In the genomic region with DNA sequence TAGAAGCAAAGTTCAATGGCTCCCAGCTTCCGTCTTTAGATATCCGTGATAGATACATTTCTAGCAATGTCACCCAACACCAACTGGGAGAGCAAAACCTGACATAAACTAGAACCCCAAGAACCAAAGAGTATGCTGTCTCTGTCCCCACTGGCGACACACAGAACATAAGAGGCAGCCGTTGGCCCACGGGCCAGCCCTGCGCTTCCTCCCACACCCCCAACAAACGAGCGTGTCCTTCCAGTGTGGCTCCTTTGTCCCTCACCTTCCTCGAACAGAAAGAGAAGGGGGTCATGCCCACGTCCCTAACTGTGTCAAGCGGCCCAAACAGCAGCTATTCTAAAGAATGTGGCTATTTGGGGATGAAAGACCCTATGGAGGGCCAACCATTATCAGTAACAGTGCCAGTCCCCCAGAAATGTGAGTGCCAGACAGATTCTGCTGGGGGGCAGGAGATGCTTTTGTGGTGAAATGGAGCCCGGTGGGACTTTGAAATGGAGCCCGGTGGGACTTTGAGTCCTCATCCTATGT, we compare ENCODE assay signal across 19 cellular contexts.
A peak's percentile ranks its signal among the peaks of the same experiment; 100 is the strongest.
DNase-seq lines count a peak whose midpoint lies in the region; ATAC-seq and TF ChIP-seq lines count a peak whose summit lies in the region.
"Had no signal": no experiment of that assay in that cellular context is flagged by ENCODE, and none has a peak within 500 bp of the region (broad histone marks: within the 10 kb centered on the region; RNA-seq: fewer than 3 reads in every experiment).

No MANE protein-coding gene starts in this region.

- DNase-seq in activated T-cell treated with anti-CD3 and anti-CD28 coated beads, Interleukin-2, amount 50 U/mL, for 24 hours, result no peak
- DNase-seq in activated T-cell treated with anti-CD3 and anti-CD28 coated beads, Interleukin-2, amount 50 U/mL, for 4 hours, result no peak
- DNase-seq in CD4-positive, alpha-beta T cell, result peak in 1 of 10 experiments; percentile 10
- DNase-seq in activated B cell treated with CpG ODN at 0.5 μM for 24 hours (no peak), osteocyte (ENCODE audit: extremely low spot score, unreplicated experiment) (peak; percentile 57), ascending aorta (ENCODE audit: low spot score in 2 of 2) (no peak), NCI-H510A (lab: John Stamatoyannopoulos, UW) (no peak), SJCRH30 (no peak)
- DNase-seq: COR-L47, DMS153, Karpas-422, MM.1S, NCI-H1092 treated with DMSO at 0.1 percent for 48 hours, NCI-H2081 treated with DMSO at 0.1 percent for 48 hours, NCI-H524, Peyer's patch had no signal

- peaks cover 39% of the 10 kb centered on the region for H3K4me1 Mint-ChIP-seq in activated T-cell treated with anti-CD3 and anti-CD28 coated beads, Interleukin-2, amount 50 U/mL, for 24 hours (ENCODE audit: low read depth)
- peaks cover 20% of the 10 kb centered on the region for H3K4me1 Mint-ChIP-seq in activated T-cell treated with anti-CD3 and anti-CD28 coated beads, Interleukin-2, amount 50 U/mL, for 4 hours (ENCODE audit: low read depth)
- peaks cover 21% of the 10 kb centered on the region for H3K4me1 Mint-ChIP-seq in CD4-positive, alpha-beta T cell (ENCODE audit: low read depth)
- H3K4me1 Mint-ChIP-seq in activated B cell treated with CpG ODN at 0.5 μM for 24 hours (peaks cover 33% of the 10 kb centered on the region), osteocyte (ENCODE audit: unreplicated experiment) (no peaks in the 10 kb centered on the region)

- no peaks in the 10 kb centered on the region for H3K27me3 ChIP-seq in CD4-positive, alpha-beta T cell (ENCODE audit: control insufficient read depth, insufficient read depth, low read length)
- H3K27me3 ChIP-seq in ascending aorta, result no peaks in the 10 kb centered on the region
- H3K27me3 ChIP-seq in SJCRH30, result no peaks in the 10 kb centered on the region
- H3K27me3 ChIP-seq: Peyer's patch had no signal

- H3K4me3 ChIP-seq in ascending aorta (no peak overlapping the region), SJCRH30 (no peak overlapping the region)
- H3K4me3 ChIP-seq: HAP-1, Peyer's patch had no signal

- H3K27ac Mint-ChIP-seq in activated T-cell treated with anti-CD3 and anti-CD28 coated beads, Interleukin-2, amount 50 U/mL, for 24 hours, result peak overlapping the region; percentile 97
- no peak overlapping the region for H3K27ac Mint-ChIP-seq in CD4-positive, alpha-beta T cell
- H3K27ac Mint-ChIP-seq in activated B cell treated with CpG ODN at 0.5 μM for 24 hours (peak overlapping the region; percentile 81), osteocyte (ENCODE audit: unreplicated experiment) (no peak overlapping the region)

- TF ChIP-seq CTCF in CD4-positive, alpha-beta T cell (IDR thresholded peaks at IDR 0.05), result no peak
- TF ChIP-seq CTCF in activated B cell treated with CpG ODN at 0.5 μM for 24 hours (IDR thresholded peaks at IDR 0.05), result no peak
- TF ChIP-seq CTCF in osteocyte (IDR thresholded peaks at IDR 0.05), result no peak
- no peak for TF ChIP-seq CTCF in ascending aorta (IDR thresholded peaks at IDR 0.05)

- H3K4me1 ChIP-seq in ascending aorta, result no peaks in the 10 kb centered on the region
- no peaks in the 10 kb centered on the region for H3K4me1 ChIP-seq in SJCRH30
- H3K4me1 ChIP-seq: Peyer's patch had no signal

- H3K9me3 Mint-ChIP-seq in activated T-cell treated with anti-CD3 and anti-CD28 coated beads, Interleukin-2, amount 50 U/mL, for 24 hours, result no peaks in the 10 kb centered on the region
- no peaks in the 10 kb centered on the region for H3K9me3 Mint-ChIP-seq in activated T-cell treated with anti-CD3 and anti-CD28 coated beads, Interleukin-2, amount 50 U/mL, for 4 hours
- H3K9me3 Mint-ChIP-seq in CD4-positive, alpha-beta T cell, result no peaks in the 10 kb centered on the region
- H3K9me3 Mint-ChIP-seq in activated B cell treated with CpG ODN at 0.5 μM for 24 hours (no peaks in the 10 kb centered on the region), osteocyte (ENCODE audit: unreplicated experiment) (no peaks in the 10 kb centered on the region)

- H3K36me3 ChIP-seq in ascending aorta (no peaks in the 10 kb centered on the region), SJCRH30 (no peaks in the 10 kb centered on the region)
- H3K36me3 ChIP-seq: HAP-1, Peyer's patch had no signal

- no peak overlapping the region for H3K4me3 Mint-ChIP-seq in activated T-cell treated with anti-CD3 and anti-CD28 coated beads, Interleukin-2, amount 50 U/mL, for 24 hours
- no peak overlapping the region for H3K4me3 Mint-ChIP-seq in activated T-cell treated with anti-CD3 and anti-CD28 coated beads, Interleukin-2, amount 50 U/mL, for 4 hours
- peak overlapping the region; percentile 80 for H3K4me3 Mint-ChIP-seq in CD4-positive, alpha-beta T cell
- H3K4me3 Mint-ChIP-seq in activated B cell treated with CpG ODN at 0.5 μM for 24 hours, result no peak overlapping the region
- no peak overlapping the region for H3K4me3 Mint-ChIP-seq in osteocyte (ENCODE audit: unreplicated experiment)

- CTCF ChIA-PET in CD4-positive, alpha-beta T cell (lab: Charles Lee), result no interaction called here
- CTCF ChIA-PET in activated B cell treated with CpG ODN at 0.5 μM for 24 hours (lab: Charles Lee), result no interaction called here

- intact Hi-C loops in CD4-positive, alpha-beta T cell (cut with DNase I, micrococcal nuclease), result loop anchor here in 1 of 2 experiments (5.0 kb wide), 1 partner anchor 77 kb away; no protein-coding TSS in a partner anchor
- intact Hi-C loops in activated B cell treated with CpG ODN at 0.5 μM for 24 hours (cut with micrococcal nuclease), result loop anchor here (5.0 kb wide), 1 partner anchor 262 kb away; no protein-coding TSS in a partner anchor
- intact Hi-C loops in ascending aorta (cut with DNase I), result no loop called here

- H3K36me3 Mint-ChIP-seq in activated T-cell treated with anti-CD3 and anti-CD28 coated beads, Interleukin-2, amount 50 U/mL, for 24 hours (ENCODE audit: low read depth), result no peaks in the 10 kb centered on the region
- H3K36me3 Mint-ChIP-seq in activated T-cell treated with anti-CD3 and anti-CD28 coated beads, Interleukin-2, amount 50 U/mL, for 4 hours (ENCODE audit: insufficient read depth), result no peaks in the 10 kb centered on the region
- no peaks in the 10 kb centered on the region for H3K36me3 Mint-ChIP-seq in CD4-positive, alpha-beta T cell (ENCODE audit: low read depth)
- H3K36me3 Mint-ChIP-seq in activated B cell treated with CpG ODN at 0.5 μM for 24 hours (ENCODE audit: low read depth) (no peaks in the 10 kb centered on the region), osteocyte (ENCODE audit: unreplicated experiment) (no peaks in the 10 kb centered on the region)

- H3K9me3 ChIP-seq in CD4-positive, alpha-beta T cell (ENCODE audit: control insufficient read depth, low read length), result no peaks in the 10 kb centered on the region
- no peaks in the 10 kb centered on the region for H3K9me3 ChIP-seq in ascending aorta
- no peaks in the 10 kb centered on the region for H3K9me3 ChIP-seq in SJCRH30 (replicated peaks)
- H3K9me3 ChIP-seq: HAP-1, Peyer's patch had no signal

- H3K27me3 Mint-ChIP-seq in activated T-cell treated with anti-CD3 and anti-CD28 coated beads, Interleukin-2, amount 50 U/mL, for 24 hours, result no peaks in the 10 kb centered on the region
- no peaks in the 10 kb centered on the region for H3K27me3 Mint-ChIP-seq in activated T-cell treated with anti-CD3 and anti-CD28 coated beads, Interleukin-2, amount 50 U/mL, for 4 hours (ENCODE audit: low read depth)
- H3K27me3 Mint-ChIP-seq in CD4-positive, alpha-beta T cell, result no peaks in the 10 kb centered on the region
- H3K27me3 Mint-ChIP-seq in activated B cell treated with CpG ODN at 0.5 μM for 24 hours (no peaks in the 10 kb centered on the region), osteocyte (ENCODE audit: unreplicated experiment) (peaks cover 8% of the 10 kb centered on the region)

- no peak for ATAC-seq in activated T-cell treated with anti-CD3 and anti-CD28 coated beads, Interleukin-2, amount 50 U/mL, for 4 hours
- no peak for ATAC-seq in CD4-positive, alpha-beta T cell (ENCODE audit: poor library complexity)
- no peak for ATAC-seq in activated B cell treated with CpG ODN at 0.5 μM for 24 hours (ENCODE audit: low read depth)
- ATAC-seq: Right ventricle myocardium inferior had no signal

- no peak overlapping the region for H3K27ac ChIP-seq in CD4-positive, alpha-beta T cell (ENCODE audit: low read depth, low read length)
- H3K27ac ChIP-seq in ascending aorta (no peak overlapping the region), SJCRH30 (no peak overlapping the region)
- H3K27ac ChIP-seq: C4-2B, Peyer's patch had no signal

- POLR2A ChIA-PET in CD4-positive, alpha-beta T cell (lab: Charles Lee), result no interaction called here
- POLR2A ChIA-PET in activated B cell treated with CpG ODN at 0.5 μM for 24 hours (lab: Charles Lee), result interaction anchor here (0.8 kb wide), 1 partner anchor 9 kb away, joined by 5 read pairs; no protein-coding TSS in a partner anchor

Comparison
In these comparisons a context has a peak if more than half of its experiments do, and no peak if none do; other contexts are left out.
1. H3K27ac Mint-ChIP-seq: peak in activated T-cell treated with anti-CD3 and anti-CD28 coated beads, Interleukin-2, amount 50 U/mL, for 24 hours (single experiment) and activated B cell treated with CpG ODN at 0.5 μM for 24 hours (single experiment); none in CD4-positive, alpha-beta T cell (single experiment) and osteocyte (single experiment).